16 cellular contexts compared by ENCODE assay signal in genomic region chrX:18457000-18457399, GRCh38.
"Had no signal": no experiment of that assay in that cellular context is flagged by ENCODE, and none has a peak within 500 bp of the region (broad histone marks: within the 10 kb centered on the region; RNA-seq: fewer than 3 reads in every experiment).

No MANE protein-coding gene starts in this region.

- H3K36me3 ChIP-seq: gastrocnemius medialis, neutrophil, sigmoid colon had no signal

- H3K27ac ChIP-seq: coronary artery, gastrocnemius medialis, neutrophil, sigmoid colon, skin epidermis had no signal

- H3K4me3 ChIP-seq: coronary artery, gastrocnemius medialis, sigmoid colon, skin epidermis had no signal

- H3K27ac Mint-ChIP-seq: naive thymus-derived CD8-positive, alpha-beta T cell had no signal

- H3K27me3 Mint-ChIP-seq: naive thymus-derived CD8-positive, alpha-beta T cell had no signal

- H3K4me3 Mint-ChIP-seq: naive thymus-derived CD8-positive, alpha-beta T cell had no signal

- ATAC-seq: esophagus mucosa; gastrocnemius medialis; left lobe of liver; naive thymus-derived CD8-positive, alpha-beta T cell had no signal

- H3K4me1 ChIP-seq: gastrocnemius medialis, sigmoid colon had no signal

- H3K27me3 ChIP-seq: gastrocnemius medialis, neutrophil, sigmoid colon had no signal

- H3K9me3 ChIP-seq: gastrocnemius medialis, neutrophil, sigmoid colon had no signal

- H3K36me3 Mint-ChIP-seq: naive thymus-derived CD8-positive, alpha-beta T cell had no signal

- DNase-seq: effector CD8-positive, alpha-beta T cell; gastrocnemius medialis; islet precursor cell; mammary epithelial cell; naive thymus-derived CD8-positive, alpha-beta T cell; posterior cingulate gyrus; sigmoid colon; stimulated activated CD4-positive, alpha-beta T cell treated with anti-CD3 and anti-CD28 coated beads, Interleukin-2, amount 100 ng/mL, for 24 hours; stimulated activated CD4-positive, alpha-beta T cell treated with anti-CD3 and anti-CD28 coated beads, Interleukin-4, amount 100 ng/mL, for 4 hours; stimulated activated naive CD4-positive, alpha-beta T cell treated with Interleukin-2 at 50 U/mL for 16 hours; trophoblast cell had no signal
